8 cellular contexts compared by ENCODE assay signal in genomic region chr18:14458009-14458945, GRCh38.
DNase-seq lines count a peak whose midpoint lies in the region; ATAC-seq and TF ChIP-seq lines count a peak whose summit lies in the region.
"Not testable (repeated sequence)": the region's sequence is repeated elsewhere in the genome, so short reads cannot be mapped to it uniquely, and the experiment has no call there.

No MANE protein-coding gene starts in this region.

- H3K4me1 Mint-ChIP-seq in CD14-positive monocyte; stimulated activated memory B cell treated with anti-CD40 and anti-IgM and Interleukin-4, amounts not matched to agents 10 μg/mL and 1 μg/mL and 100 μg/mL, for 72 hours: not testable (repeated sequence)

- H3K36me3 ChIP-seq in colonic mucosa, left lung: not testable (repeated sequence)

- intact Hi-C loops in CD14-positive monocyte (cut with micrococcal nuclease); colonic mucosa (cut with DNase I); left lung (cut with DNase I): not testable (repeated sequence)

- not testable (repeated sequence) for H3K36me3 Mint-ChIP-seq in CD14-positive monocyte; stimulated activated memory B cell treated with anti-CD40 and anti-IgM and Interleukin-4, amounts not matched to agents 10 μg/mL and 1 μg/mL and 100 μg/mL, for 72 hours

- not testable (repeated sequence) for H3K4me1 ChIP-seq in colonic mucosa, left lung

- H3K27me3 ChIP-seq in colonic mucosa = not testable (repeated sequence)
- peaks cover 0 to 14% of the 10 kb centered on the region in 2 donors for H3K27me3 ChIP-seq in left lung

- not testable (repeated sequence) for H3K27ac Mint-ChIP-seq in CD14-positive monocyte; stimulated activated memory B cell treated with anti-CD40 and anti-IgM and Interleukin-4, amounts not matched to agents 10 μg/mL and 1 μg/mL and 100 μg/mL, for 72 hours

- peaks cover 4 to 24% (median 11%) of the 10 kb centered on the region in 3 donors for H3K27me3 Mint-ChIP-seq in CD14-positive monocyte (ENCODE audit: low read depth in 3 of 3)
- H3K27me3 Mint-ChIP-seq in stimulated activated memory B cell treated with anti-CD40 and anti-IgM and Interleukin-4, amounts not matched to agents 10 μg/mL and 1 μg/mL and 100 μg/mL, for 72 hours = peaks cover 15% of the 10 kb centered on the region

- not testable (repeated sequence) for H3K9me3 Mint-ChIP-seq in CD14-positive monocyte; stimulated activated memory B cell treated with anti-CD40 and anti-IgM and Interleukin-4, amounts not matched to agents 10 μg/mL and 1 μg/mL and 100 μg/mL, for 72 hours

- H3K9me3 ChIP-seq in colonic mucosa, left lung: not testable (repeated sequence)

- not testable (repeated sequence) for H3K9ac ChIP-seq in colonic mucosa (ENCODE audit: low read depth in 2 of 2, low read length in 2 of 2)

- DNase-seq in CD14-positive monocyte (ENCODE audit: low spot score) = not testable (repeated sequence)
- peak; percentile 3 for DNase-seq in HuH-7.5 (ENCODE audit: low spot score)
- DNase-seq in T-helper 9 cell = peak; percentile 37
- DNase-seq in activated T-cell treated with anti-CD3 and anti-CD28 coated beads, Interleukin-2, amount 50 U/mL, for 48 hours = peak; percentile 78 to 84
- DNase-seq in colonic mucosa = peak; percentile 77
- DNase-seq in left lung = peak; percentile 75 to 84
- DNase-seq in stimulated activated CD4-positive, alpha-beta T cell treated with anti-CD3 and anti-CD28 coated beads, Interleukin-12 subunit alpha, Interleukin-12 subunit beta, amount 100 ng/mL, for 4 hours = peak; percentile 68

- not testable (repeated sequence) for ATAC-seq in left lung; stimulated activated memory B cell treated with anti-CD40 and anti-IgM and Interleukin-4, amounts not matched to agents 10 μg/mL and 1 μg/mL and 100 μg/mL, for 72 hours

- not testable (repeated sequence) for H3K4me3 ChIP-seq in colonic mucosa
- peak overlapping the region in 1 of 2 donors; percentile 24 for H3K4me3 ChIP-seq in left lung

- H3K27ac ChIP-seq in colonic mucosa, left lung: not testable (repeated sequence)

- peak overlapping the region; percentile 16 to 55 for H3K4me3 Mint-ChIP-seq in CD14-positive monocyte
- H3K4me3 Mint-ChIP-seq in stimulated activated memory B cell treated with anti-CD40 and anti-IgM and Interleukin-4, amounts not matched to agents 10 μg/mL and 1 μg/mL and 100 μg/mL, for 72 hours = peak overlapping the region; percentile 41

- peak; percentile 24 for TF ChIP-seq CTCF in CD14-positive monocyte (IDR thresholded peaks at IDR 0.05)
- not testable (repeated sequence) for TF ChIP-seq CTCF in colonic mucosa (IDR thresholded peaks at IDR 0.05)
- TF ChIP-seq CTCF in left lung (IDR thresholded peaks at IDR 0.05) = peak; percentile 31 to 58
